8 cellular contexts compared by ENCODE assay signal in the genomic region with DNA sequence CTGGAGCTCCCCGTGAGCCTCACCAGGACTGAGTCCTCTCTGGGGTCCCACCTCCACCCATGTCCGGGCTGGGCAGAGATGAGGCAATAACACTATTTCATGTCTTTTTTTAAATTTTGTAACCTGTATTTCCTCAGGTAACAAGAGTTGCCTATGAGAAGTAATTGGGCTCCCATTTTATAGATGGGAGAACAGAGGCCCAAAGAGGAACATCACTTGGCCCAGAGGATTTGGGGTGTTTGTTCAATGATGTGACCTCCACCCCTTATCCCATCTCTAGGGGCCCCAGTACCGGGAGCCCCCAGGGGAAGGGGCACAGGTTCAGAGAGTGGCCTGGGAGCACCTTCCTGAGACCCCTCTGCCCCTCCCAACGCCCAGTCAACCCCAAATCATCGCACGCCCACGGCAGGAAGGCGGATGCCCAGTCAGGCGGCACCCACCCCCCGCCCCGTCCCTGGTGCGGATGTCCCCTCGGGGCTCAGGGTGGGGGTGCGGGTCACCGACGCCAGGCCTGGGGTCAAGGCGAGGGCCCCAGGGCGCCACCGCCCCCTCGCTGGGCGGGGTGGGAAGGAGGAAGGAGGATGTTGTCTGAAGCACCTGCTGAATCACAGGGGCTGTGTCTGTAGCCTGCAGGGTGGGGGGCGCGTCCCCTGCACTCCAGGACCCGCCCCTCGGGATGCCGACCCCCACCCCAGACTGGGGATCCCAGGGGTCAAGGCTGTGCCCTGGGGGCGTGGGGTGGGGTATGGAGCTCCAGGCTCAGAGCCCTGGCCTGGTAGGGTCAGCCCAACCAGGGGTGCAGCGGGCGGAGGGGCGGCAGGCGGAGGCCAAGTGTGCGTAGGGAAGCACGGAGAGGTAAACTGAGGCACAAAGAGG. TPM values are rescaled to one million over a fixed set of nuclear protein-coding genes. Genes with fewer than 3 reads are reported as not detected.
DNase-seq lines count a peak whose midpoint lies in the region; ATAC-seq and TF ChIP-seq lines count a peak whose summit lies in the region.

No MANE protein-coding gene starts in this region.

- peak overlapping the region; percentile 95 for H3K27ac ChIP-seq in fibroblast of lung (ENCODE audit: insufficient read depth, low read length)

- peak overlapping the region; percentile 3 for H3K4me2 ChIP-seq in fibroblast of lung (ENCODE audit: extremely low read depth, insufficient read depth, low read length)

- no peaks in the 10 kb centered on the region for H3K9me3 ChIP-seq in fibroblast of lung (ENCODE audit: control insufficient read depth, insufficient read depth, low read depth, low read length)

- H3K4me1 ChIP-seq in fibroblast of lung (ENCODE audit: control insufficient read depth, extremely low read depth, insufficient read depth, low read length) = peaks cover 55% of the 10 kb centered on the region

- ATAC-seq in GM19023 (IDR thresholded peaks at IDR 0.05; ENCODE audit: unreplicated experiment) (peak; percentile 3), HG03342 (IDR thresholded peaks at IDR 0.05; ENCODE audit: unreplicated experiment) (peak; percentile 12), HG02884 (IDR thresholded peaks at IDR 0.05; ENCODE audit: unreplicated experiment) (no peak)

- H3K27me3 ChIP-seq in fibroblast of lung (ENCODE audit: control insufficient read depth, insufficient read depth, low read length) = no peaks in the 10 kb centered on the region

- no peak overlapping the region for H2AFZ ChIP-seq in fibroblast of lung (ENCODE audit: low read length)

- H4K20me1 ChIP-seq in fibroblast of lung (ENCODE audit: control insufficient read depth, extremely low read depth, insufficient read depth, low read length) = no peaks in the 10 kb centered on the region

- peak; percentile 59 for DNase-seq in activated CD8-positive, alpha-beta memory T cell treated with anti-CD3 and anti-CD28 coated beads, Interleukin-2, amount 50 U/mL, for 4 hours
- no peak for DNase-seq in fibroblast of lung (ENCODE audit: low read depth in 2 of 2)
- DNase-seq in renal cortical epithelial cell (ENCODE audit: low read depth) = peak; percentile 51
- no peak for DNase-seq in NCI-H1048 (lab: John Stamatoyannopoulos, UW)
- DNase-seq in NCI-H146 (lab: John Stamatoyannopoulos, UW) = no peak

- peak overlapping the region in 1 of 4 experiments; percentile 29 for H3K4me3 ChIP-seq in fibroblast of lung (replicated peaks in 1 of 4; ENCODE audit: control extremely low read depth in 1 of 4, insufficient read depth in 1 of 4, low read depth in 3 of 4, low read length in 4 of 4)

- peak overlapping the region; percentile 92 for H3K9ac ChIP-seq in fibroblast of lung (ENCODE audit: insufficient read depth, low read length)

- peaks cover 26% of the 10 kb centered on the region for H3K79me2 ChIP-seq in fibroblast of lung (ENCODE audit: control insufficient read depth, insufficient read depth, low read length)

- TF ChIP-seq CTCF in fibroblast of lung (conservative IDR thresholded peaks at IDR 0.05 in 1 of 2, IDR thresholded peaks at IDR 0.05 in 1 of 2; ENCODE audit: low read depth in 1 of 2, low read length in 2 of 2) = no peak

- H3K36me3 ChIP-seq in fibroblast of lung (ENCODE audit: control insufficient read depth, insufficient read depth, low read length) = peaks cover 25% of the 10 kb centered on the region

RNA-seq across cellular contexts. Expression of gene CIRBP, which starts 9.0 kb away (rescaled TPM):
- total RNA-seq in fibroblast of lung (104 and 110 TPM in 2 replicates), renal cortical epithelial cell (174 and 314 TPM in 2 replicates)
- 260 and 298 TPM in 2 replicates for polyA plus RNA-seq in fibroblast of lung
- polyA plus RNA-seq in fibroblast of lung (2012) = 315 and 327 TPM in 2 replicates
- 45.9 and 74.1 TPM in 2 replicates for polyA minus RNA-seq in fibroblast of lung (ENCODE audit: low replicate concordance)

RNA-seq across cellular contexts. Expression of gene MIDN, which starts 11.7 kb away (rescaled TPM):
- total RNA-seq in fibroblast of lung (13.6 and 18.8 TPM in 2 replicates), renal cortical epithelial cell (12.2 and 44.9 TPM in 2 replicates)
- polyA plus RNA-seq in fibroblast of lung = 12.0 and 18.0 TPM in 2 replicates
- 30.3 and 40.2 TPM in 2 replicates for polyA plus RNA-seq in fibroblast of lung (2012)
- polyA minus RNA-seq in fibroblast of lung (ENCODE audit: low replicate concordance) = 27.6 and 36.6 TPM in 2 replicates

RNA-seq across cellular contexts. Expression of gene FAM174C, which starts 15.2 kb away (rescaled TPM):
- total RNA-seq in fibroblast of lung = 22.5 and 24.7 TPM in 2 replicates
- 16.1 and 23.7 TPM in 2 replicates for polyA plus RNA-seq in fibroblast of lung
- polyA plus RNA-seq in fibroblast of lung (2012) = 34.6 and 64.3 TPM in 2 replicates
- 12.0 and 14.1 TPM in 2 replicates for polyA minus RNA-seq in fibroblast of lung (ENCODE audit: low replicate concordance)
- total RNA-seq in renal cortical epithelial cell = 13.9 and 21.5 TPM in 2 replicates

RNA-seq across cellular contexts. Expression of gene ATP5F1D, which starts 18.6 kb away (rescaled TPM):
- total RNA-seq in fibroblast of lung (13.4 and 20.5 TPM in 2 replicates), renal cortical epithelial cell (29.0 and 29.2 TPM in 2 replicates)
- polyA plus RNA-seq in fibroblast of lung = 53.8 and 79.8 TPM in 2 replicates
- 174 and 278 TPM in 2 replicates for polyA plus RNA-seq in fibroblast of lung (2012)
- polyA minus RNA-seq in fibroblast of lung (ENCODE audit: low replicate concordance) = 23.2 and 31.0 TPM in 2 replicates

RNA-seq across cellular contexts. Expression of gene CBARP, which starts 22.3 kb away (rescaled TPM):
- total RNA-seq in fibroblast of lung (1.5 TPM in 2 replicates), renal cortical epithelial cell (0.87 and 4.3 TPM in 2 replicates)
- polyA plus RNA-seq in fibroblast of lung = 0.31 and 1.0 TPM in 2 replicates
- 2.1 and 5.0 TPM in 2 replicates for polyA plus RNA-seq in fibroblast of lung (2012)
- 0.94 and 3.6 TPM in 2 replicates for polyA minus RNA-seq in fibroblast of lung (ENCODE audit: low replicate concordance)

Comparison
In these comparisons a context has a peak if more than half of its experiments do, and no peak if none do; other contexts are left out.
1. DNase-seq: peak in activated CD8-positive, alpha-beta memory T cell treated with anti-CD3 and anti-CD28 coated beads, Interleukin-2, amount 50 U/mL, for 4 hours (single experiment) and renal cortical epithelial cell (single experiment); none in fibroblast of lung (0 of 2), NCI-H1048 (single experiment) and NCI-H146 (single experiment).